ENCODE assay signal across 16 cellular contexts in the genomic region with DNA sequence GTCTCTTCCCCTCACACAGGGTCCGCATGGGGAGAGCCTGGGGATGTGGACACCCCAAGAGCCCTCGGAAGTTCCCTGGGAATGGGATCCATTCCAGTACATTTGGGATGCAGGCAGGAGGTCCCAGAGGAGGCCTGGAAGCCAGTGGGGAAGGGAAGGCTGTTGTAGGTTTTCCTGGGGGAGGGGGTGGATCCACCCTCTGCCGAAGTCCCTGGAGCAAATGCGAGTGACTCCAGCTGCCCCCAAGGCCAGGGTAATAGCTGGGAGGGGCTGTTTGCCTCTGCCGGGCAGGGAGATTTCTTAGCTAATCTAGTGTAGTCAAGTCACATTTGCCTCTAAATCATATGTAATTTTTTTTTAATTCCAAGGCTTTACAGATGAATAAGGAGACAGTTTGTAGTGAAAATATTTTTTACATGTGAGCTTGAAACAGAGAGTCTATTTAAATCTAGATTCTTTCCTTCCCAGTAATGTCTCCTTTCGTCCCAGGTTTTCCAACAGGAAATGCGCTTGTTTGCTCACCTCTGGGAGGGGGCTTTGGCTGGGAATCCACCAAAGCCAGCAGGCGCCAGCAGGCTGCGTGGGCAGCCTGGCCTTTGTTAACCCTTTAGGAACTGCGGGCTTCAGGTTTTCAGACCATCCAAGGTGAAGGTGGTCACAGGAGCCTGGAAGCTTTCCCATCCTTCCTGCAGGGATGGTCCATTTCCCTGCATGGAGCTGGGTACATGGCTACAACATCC. TPM values are rescaled to one million over a fixed set of nuclear protein-coding genes. Genes with fewer than 3 reads are reported as not detected.
A peak's percentile ranks its signal among the peaks of the same experiment; 100 is the strongest.
DNase-seq lines count a peak whose midpoint lies in the region; ATAC-seq lines count a peak whose summit lies in the region.
"Had no signal": no experiment of that assay in that cellular context is flagged by ENCODE, and none has a peak within 500 bp of the region (broad histone marks: within the 10 kb centered on the region; RNA-seq: fewer than 3 reads in every experiment).

No MANE protein-coding gene starts in this region.

- peak; percentile 59 for DNase-seq in HuH-7 (ENCODE audit: low spot score)
- peak; percentile 36 for DNase-seq in NT2/D1 (ENCODE audit: low read depth, low spot score)
- DNase-seq in left colon, result no peak
- DNase-seq in GOT3 (lab: John Stamatoyannopoulos, UW), result no peak
- DNase-seq in GF-D8 (lab: John Stamatoyannopoulos, UW), result no peak
- DNase-seq: activated CD4-positive, alpha-beta T cell treated with anti-CD3 and anti-CD28 coated beads, Interleukin-2, amount 50 U/mL, for 48 hours; activated gamma-delta T cell treated with Interleukin-2 at 50 U/mL for 16 hours; DMS79; effector CD8-positive, alpha-beta T cell; Karpas-422; NCI-H2171; stimulated activated CD4-positive, alpha-beta T cell treated with anti-CD3 and anti-CD28 coated beads, Interleukin-2, amount 100 ng/mL, for 24 hours; T-helper 9 cell had no signal

- H3K27ac ChIP-seq in BLaER1 treated with 17β-estradiol and CSF1 and Interleukin-3, amounts not matched to agents 10 nM and 100 nM, result peak overlapping the region in 7 of 11 experiments; percentile 3 to 90 (median 56); a peak in 12 of 22 replicates

- no peaks in the 10 kb centered on the region for H3K27me3 ChIP-seq in BLaER1 treated with 17β-estradiol and CSF1 and Interleukin-3, amounts not matched to agents 10 nM and 100 nM
- no peaks in the 10 kb centered on the region for H3K27me3 ChIP-seq in NT2/D1 (ENCODE audit: insufficient read depth, insufficient read length)

- peak overlapping the region; percentile 84 to 96 (median 91) for H3K4me2 ChIP-seq in BLaER1 treated with 17β-estradiol and CSF1 and Interleukin-3, amounts not matched to agents 10 nM and 100 nM

- peak overlapping the region in 2 of 10 experiments; percentile 21 to 46; a peak in 3 of 20 replicates for H3K4me3 ChIP-seq in BLaER1 treated with 17β-estradiol and CSF1 and Interleukin-3, amounts not matched to agents 10 nM and 100 nM
- no peak overlapping the region for H3K4me3 ChIP-seq in NT2/D1 (ENCODE audit: insufficient read length, low read depth)

- H3K9ac ChIP-seq in BLaER1 treated with 17β-estradiol and CSF1 and Interleukin-3, amounts not matched to agents 10 nM and 100 nM, result peak overlapping the region in 7 of 11 experiments; percentile 6 to 50 (median 30); a peak in 7 of 22 replicates
- peak overlapping the region; percentile 23 for H3K9ac ChIP-seq in NT2/D1 (ENCODE audit: insufficient read length, low read depth)

- peaks cover 81 to 100% (median 98%) of the 10 kb centered on the region in 10 experiments for H3K4me1 ChIP-seq in BLaER1 treated with 17β-estradiol and CSF1 and Interleukin-3, amounts not matched to agents 10 nM and 100 nM
- H3K4me1 ChIP-seq in NT2/D1 (ENCODE audit: insufficient read depth, insufficient read length), result peaks cover 28% of the 10 kb centered on the region

- H3K9me3 ChIP-seq in BLaER1 treated with 17β-estradiol and CSF1 and Interleukin-3, amounts not matched to agents 10 nM and 100 nM (replicated peaks in 1 of 11), result peaks cover 0 to 2% (median 0%) of the 10 kb centered on the region in 11 experiments; a peak in 2 of 22 replicates
- no peaks in the 10 kb centered on the region for H3K9me3 ChIP-seq in NT2/D1 (ENCODE audit: insufficient read depth, low read length)

- intact Hi-C loops in left colon (cut with DNase I, micrococcal nuclease), result no loop called here

- H4K20me1 ChIP-seq in BLaER1 treated with 17β-estradiol and CSF1 and Interleukin-3, amounts not matched to agents 10 nM and 100 nM, result peaks cover 0 to 100% (median 15%) of the 10 kb centered on the region in 11 experiments; a peak in 10 of 22 replicates

- H3K36me3 ChIP-seq in BLaER1 treated with 17β-estradiol and CSF1 and Interleukin-3, amounts not matched to agents 10 nM and 100 nM, result peaks cover 20 to 87% (median 39%) of the 10 kb centered on the region in 11 experiments; a peak in 20 of 22 replicates
- H3K36me3 ChIP-seq in NT2/D1 (ENCODE audit: insufficient read depth, insufficient read length, low read length), result no peaks in the 10 kb centered on the region

- ATAC-seq in left colon (peak; percentile 19), esophagus mucosa (no peak), HG03439 (IDR thresholded peaks at IDR 0.05; ENCODE audit: unreplicated experiment) (no peak)

RNA-seq across cellular contexts. Expression of gene SH3TC1, which starts 26.8 kb away (rescaled TPM):
- total RNA-seq in left colon (10 to 100 TPM; 13.8 to 18.3 TPM), esophagus mucosa (52.9 TPM)

RNA-seq across cellular contexts. Expression of gene HTRA3, which starts 43.7 kb away (rescaled TPM):
- total RNA-seq in left colon (1 to 10 TPM; 2.5 to 6.6 TPM), esophagus mucosa (1.0 TPM)

Comparison
In these comparisons a context has a peak if more than half of its experiments do, and no peak if none do; other contexts are left out.
1. DNase-seq: peak in HuH-7 (single experiment) and NT2/D1 (single experiment); none in left colon (0 of 2), GOT3 (single experiment) and GF-D8 (single experiment).